21 cellular contexts compared by ENCODE assay signal in the genomic region with DNA sequence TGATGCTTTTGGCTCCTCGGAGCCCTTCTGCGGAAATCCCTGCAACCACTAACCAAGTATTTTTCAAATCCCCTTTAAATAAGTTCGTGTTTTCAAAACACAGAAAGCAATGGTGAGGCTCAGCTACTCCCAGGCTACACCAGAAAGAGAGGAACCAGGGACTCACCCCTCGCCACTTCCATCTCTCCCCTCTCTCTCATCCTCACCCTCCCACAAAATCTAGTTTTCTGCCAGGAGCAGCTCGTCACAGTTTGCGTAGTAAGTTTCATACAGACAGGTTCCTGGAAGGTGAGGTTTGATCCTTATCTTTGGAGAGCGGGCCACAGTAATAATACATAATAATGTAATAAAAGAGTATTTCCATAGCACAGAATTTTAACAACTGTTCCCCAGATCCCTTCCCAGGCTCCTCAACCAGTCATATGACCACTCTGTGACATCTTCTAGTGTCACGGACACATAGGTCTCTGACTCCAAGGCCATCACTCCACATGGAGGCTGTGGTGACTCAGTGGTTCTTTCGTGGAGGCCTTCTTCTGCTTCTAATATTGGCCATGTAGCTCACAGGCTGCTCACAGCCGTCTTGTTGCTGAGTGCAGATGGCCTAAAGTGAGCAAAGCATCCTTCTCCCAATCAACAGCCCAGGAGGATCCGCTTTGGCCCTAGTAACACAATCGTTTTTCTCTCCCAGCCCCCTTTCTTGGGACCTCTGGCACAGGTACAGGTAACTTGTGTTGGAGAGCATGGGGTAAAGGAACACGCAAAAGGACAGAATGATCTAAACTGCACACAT.
DNase-seq lines count a peak whose midpoint lies in the region; ATAC-seq, FAIRE-seq and TF ChIP-seq lines count a peak whose summit lies in the region.
"Had no signal": no experiment of that assay in that cellular context is flagged by ENCODE, and none has a peak within 500 bp of the region (broad histone marks: within the 10 kb centered on the region; RNA-seq: fewer than 3 reads in every experiment).

No MANE protein-coding gene starts in this region.

- H3K4me3 ChIP-seq in RWPE2 (ENCODE audit: severe bottlenecking) (no peak overlapping the region), SJCRH30 (no peak overlapping the region), endodermal cell (ENCODE audit: low read length) (no peak overlapping the region), prostate gland (no peak overlapping the region), HepG2 (replicated peaks in 1 of 3; ENCODE audit: insufficient read depth in 1 of 3, low read depth in 2 of 3, low read length in 3 of 3) (no peak overlapping the region)
- H3K4me3 ChIP-seq: BLaER1, GM23248 had no signal

- H3K79me2 ChIP-seq in HepG2 (ENCODE audit: insufficient read depth, low read length): no peaks in the 10 kb centered on the region

- H3K4me3 Mint-ChIP-seq in endodermal cell: no peak overlapping the region
- H3K4me3 Mint-ChIP-seq: CD14-positive monocyte; CD4-positive, alpha-beta memory T cell had no signal

- no peaks in the 10 kb centered on the region for H4K20me1 ChIP-seq in HepG2 (ENCODE audit: insufficient read depth, low read length)
- H4K20me1 ChIP-seq: BLaER1 had no signal

- no peaks in the 10 kb centered on the region for H3K36me3 Mint-ChIP-seq in endodermal cell (ENCODE audit: low read depth)
- H3K36me3 Mint-ChIP-seq: CD14-positive monocyte; CD4-positive, alpha-beta memory T cell had no signal

- H3K27me3 ChIP-seq in RWPE2 (ENCODE audit: insufficient read depth, poor library complexity, severe bottlenecking) (no peaks in the 10 kb centered on the region), SJCRH30 (no peaks in the 10 kb centered on the region), endodermal cell (ENCODE audit: control insufficient read depth, insufficient read depth, low read length, poor library complexity, severe bottlenecking) (no peaks in the 10 kb centered on the region), prostate gland (replicated peaks; ENCODE audit: insufficient read depth) (no peaks in the 10 kb centered on the region), HepG2 (ENCODE audit: control insufficient read depth in 1 of 2, insufficient read depth in 2 of 2, low read length in 2 of 2) (peaks cover 3 to 22% of the 10 kb centered on the region in 2 experiments; a peak in 4 of 5 replicates)
- H3K27me3 ChIP-seq: BLaER1 had no signal

- no peak overlapping the region for H2AFZ ChIP-seq in HepG2 (ENCODE audit: low read length)
- H2AFZ ChIP-seq: GM23248 had no signal

- H3K27ac ChIP-seq in RWPE2 (ENCODE audit: poor library complexity, severe bottlenecking) (no peak overlapping the region), SJCRH30 (peak overlapping the region; percentile 58; the same call in 1 of the 2 replicates), endodermal cell (ENCODE audit: low read depth, low read length) (no peak overlapping the region), prostate gland (no peak overlapping the region), HepG2 (ENCODE audit: extremely low read length, insufficient read depth, low read length) (no peak overlapping the region)
- H3K27ac ChIP-seq: BLaER1, GM23248, HL-60 had no signal

- H3K9me3 ChIP-seq in RWPE2 (ENCODE audit: severe bottlenecking) (no peaks in the 10 kb centered on the region), SJCRH30 (replicated peaks) (peaks cover 13% of the 10 kb centered on the region), endodermal cell (ENCODE audit: control insufficient read depth, low read length) (no peaks in the 10 kb centered on the region), prostate gland (no peaks in the 10 kb centered on the region), HepG2 (ENCODE audit: low read length) (no peaks in the 10 kb centered on the region)

- TF ChIP-seq POLR2A in prostate gland (IDR thresholded peaks at IDR 0.05) (no peak), HepG2 (IDR thresholded peaks at IDR 0.05; ENCODE audit: insufficient read depth in 1 of 2, low read depth in 2 of 2, low read length in 2 of 2) (no peak)

- TF ChIP-seq CTCF in RWPE2 (IDR thresholded peaks at IDR 0.05; ENCODE audit: poor library complexity, severe bottlenecking): no peak
- TF ChIP-seq CTCF in endodermal cell (conservative IDR thresholded peaks at IDR 0.05): no peak
- TF ChIP-seq CTCF in prostate gland (IDR thresholded peaks at IDR 0.05): no peak
- TF ChIP-seq CTCF in HepG2 (CRISPR knock-in tag; IDR thresholded peaks at IDR 0.05): no peak

- ATAC-seq in RWPE2 (ENCODE audit: low read depth) (no peak), HepG2 (no peak)

- peak; percentile 0 for DNase-seq in RWPE2 (ENCODE audit: low spot score)
- DNase-seq in SJCRH30: no peak
- peak; percentile 20 for DNase-seq in endodermal cell
- peak; percentile 2 for DNase-seq in prostate gland (ENCODE audit: low spot score)
- DNase-seq in activated T-cell treated with anti-CD3 and anti-CD28 coated beads, Interleukin-2, amount 50 U/mL, for 48 hours: no peak
- no peak for DNase-seq in HepG2 (ENCODE audit: low spot score)
- no peak for DNase-seq in amygdala (lab: John Stamatoyannopoulos, UW)
- DNase-seq: CD4-positive, alpha-beta memory T cell; DMS153; DMS79; GDM1; GM23248; HCEC 1CT; IMR-90 had no signal

- in situ Hi-C loops in HepG2 (cut with HindIII; ENCODE audit: extremely low pct_ligation_motif_present, low pct_unique_long_range_greater_than_20kb): no loop called here

- no peak for FAIRE-seq in HepG2 (lab: Jason Lieb, UNC)
- FAIRE-seq: A204.1, GM12892, GM18507, H54 had no signal

- CTCF ChIA-PET in HepG2 (lab: Yijun Ruan, JAX; ENCODE audit: low intra/inter-chr PET ratio, low total read pairs): no interaction called here

- WGBS in endodermal cell (ENCODE audit: insufficient coverage in 1 of 2, insufficient read length in 1 of 2), 2 experiments: 91 to 96% methylated on average over 4 to 12 of the region's 13 CpGs
- WGBS in prostate gland: 83% methylated on average over 13 of the region's 13 CpGs
- 44% methylated on average over 13 of the region's 13 CpGs for WGBS in HepG2 (ENCODE audit: low lambda C conversion rate)

- peaks cover 13% of the 10 kb centered on the region for H3K9me3 Mint-ChIP-seq in endodermal cell

- peaks cover 7% of the 10 kb centered on the region for H3K4me1 Mint-ChIP-seq in endodermal cell
- H3K4me1 Mint-ChIP-seq: CD14-positive monocyte; CD4-positive, alpha-beta memory T cell had no signal

- H3K27ac Mint-ChIP-seq in endodermal cell: no peak overlapping the region

- H3K36me3 ChIP-seq in RWPE2 (ENCODE audit: low read depth) (no peaks in the 10 kb centered on the region), SJCRH30 (no peaks in the 10 kb centered on the region), endodermal cell (ENCODE audit: control insufficient read depth, insufficient read depth, low read length) (no peaks in the 10 kb centered on the region), prostate gland (no peaks in the 10 kb centered on the region), HepG2 (replicated peaks in 1 of 2; ENCODE audit: control insufficient read depth in 1 of 2, insufficient read depth in 2 of 2, low read length in 2 of 2) (no peaks in the 10 kb centered on the region)
- H3K36me3 ChIP-seq: BLaER1 had no signal

- peaks cover 8% of the 10 kb centered on the region for H3K4me1 ChIP-seq in RWPE2 (ENCODE audit: insufficient read depth, poor library complexity, severe bottlenecking)
- H3K4me1 ChIP-seq in SJCRH30: peaks cover 34% of the 10 kb centered on the region
- H3K4me1 ChIP-seq in endodermal cell (ENCODE audit: control insufficient read depth, insufficient read depth, low read length): peaks cover 5% of the 10 kb centered on the region
- no peaks in the 10 kb centered on the region for H3K4me1 ChIP-seq in prostate gland (replicated peaks)
- no peaks in the 10 kb centered on the region for H3K4me1 ChIP-seq in HepG2 (ENCODE audit: insufficient read depth, low read length)
- H3K4me1 ChIP-seq: BLaER1 had no signal

- no peak for TF ChIP-seq RAD21 in HepG2 (CRISPR knock-in tag; IDR thresholded peaks at IDR 0.05)

- TF ChIP-seq EP300 in HepG2 (IDR thresholded peaks at IDR 0.05; ENCODE audit: low read depth in 2 of 2, low read length in 2 of 2): no peak
- no peak for TF ChIP-seq EP300 in HepG2 (CRISPR knock-in tag; IDR thresholded peaks at IDR 0.05; ENCODE audit: borderline replicate concordance)

- no peak overlapping the region for H3K4me2 ChIP-seq in HepG2 (ENCODE audit: low read depth, low read length)
- H3K4me2 ChIP-seq: BLaER1 had no signal

- POLR2A ChIA-PET in HepG2 (lab: Yijun Ruan, JAX): no interaction called here

- H3K27me3 Mint-ChIP-seq in endodermal cell (ENCODE audit: insufficient read depth): peaks cover 3% of the 10 kb centered on the region

- no peak overlapping the region for H3K9ac ChIP-seq in endodermal cell (ENCODE audit: extremely low read depth, low read length, poor library complexity, severe bottlenecking)
- no peak overlapping the region for H3K9ac ChIP-seq in HepG2 (ENCODE audit: insufficient read depth, low read depth, low read length)
- H3K9ac ChIP-seq: BLaER1, GM23248 had no signal

- intact Hi-C loops in prostate gland (cut with DNase I) (no loop called here), HepG2 (cut with micrococcal nuclease; ENCODE audit: unreplicated experiment) (no loop called here)

- no TSS peak for BruUV-seq in HepG2 (replicated peaks; lab: Mats Ljungman, UMichigan)

TF ChIP-seq in HepG2, 621 proteins besides CTCF, POLR2A, EP300 and RAD21 (continues in another document):
- TF ChIP-seq CHD2 (IDR thresholded peaks at IDR 0.05; ENCODE audit: low read depth, low read length) (no peak), SP2 (CRISPR knock-in tag; IDR thresholded peaks at IDR 0.05) (no peak), MTA3 (CRISPR knock-in tag; IDR thresholded peaks at IDR 0.05) (no peak), NCOR1 (IDR thresholded peaks at IDR 0.05; ENCODE audit: borderline replicate concordance, low read length) (no peak)
- TF ChIP-seq, protein P1, sequence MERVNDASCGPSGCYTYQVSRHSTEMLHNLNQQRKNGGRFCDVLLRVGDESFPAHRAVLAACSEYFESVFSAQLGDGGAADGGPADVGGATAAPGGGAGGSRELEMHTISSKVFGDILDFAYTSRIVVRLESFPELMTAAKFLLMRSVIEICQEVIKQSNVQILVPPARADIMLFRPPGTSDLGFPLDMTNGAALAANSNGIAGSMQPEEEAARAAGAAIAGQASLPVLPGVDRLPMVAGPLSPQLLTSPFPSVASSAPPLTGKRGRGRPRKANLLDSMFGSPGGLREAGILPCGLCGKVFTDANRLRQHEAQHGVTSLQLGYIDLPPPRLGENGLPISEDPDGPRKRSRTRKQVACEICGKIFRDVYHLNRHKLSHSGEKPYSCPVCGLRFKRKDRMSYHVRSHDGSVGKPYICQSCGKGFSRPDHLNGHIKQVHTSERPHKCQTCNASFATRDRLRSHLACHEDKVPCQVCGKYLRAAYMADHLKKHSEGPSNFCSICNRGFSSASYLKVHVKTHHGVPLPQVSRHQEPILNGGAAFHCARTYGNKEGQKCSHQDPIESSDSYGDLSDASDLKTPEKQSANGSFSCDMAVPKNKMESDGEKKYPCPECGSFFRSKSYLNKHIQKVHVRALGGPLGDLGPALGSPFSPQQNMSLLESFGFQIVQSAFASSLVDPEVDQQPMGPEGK (CRISPR knock-in tag; IDR thresholded peaks at IDR 0.05): no peak
- TF ChIP-seq, protein P2, sequence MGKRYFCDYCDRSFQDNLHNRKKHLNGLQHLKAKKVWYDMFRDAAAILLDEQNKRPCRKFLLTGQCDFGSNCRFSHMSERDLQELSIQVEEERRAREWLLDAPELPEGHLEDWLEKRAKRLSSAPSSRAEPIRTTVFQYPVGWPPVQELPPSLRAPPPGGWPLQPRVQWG (CRISPR knock-in tag; IDR thresholded peaks at IDR 0.05; ENCODE audit: borderline replicate concordance, low read depth): no peak

Comparison
In these comparisons a context has a peak if more than half of its experiments do, and no peak if none do; other contexts are left out.
1. DNase-seq: peak in RWPE2 (single experiment), endodermal cell (single experiment) and prostate gland (single experiment); none in SJCRH30 (0 of 2), activated T-cell treated with anti-CD3 and anti-CD28 coated beads, Interleukin-2, amount 50 U/mL, for 48 hours (0 of 2), HepG2 (single experiment) and amygdala (0 of 56).